In genomic region chr5:112179290-112179689, GRCh38 we compare ENCODE assay signal across 25 cellular contexts.
DNase-seq lines count a peak whose midpoint lies in the region; ATAC-seq, FAIRE-seq and TF ChIP-seq lines count a peak whose summit lies in the region.
"Had no signal": no experiment of that assay in that cellular context is flagged by ENCODE, and none has a peak within 500 bp of the region (broad histone marks: within the 10 kb centered on the region; RNA-seq: fewer than 3 reads in every experiment).

No MANE protein-coding gene starts in this region.

- FAIRE-seq in endothelial cell of umbilical vein (lab: Jason Lieb, UNC) = peak; percentile 26
- FAIRE-seq: H1 had no signal

- CTCF ChIA-PET in endothelial cell of umbilical vein (lab: Charles Lee) = interaction anchor here (0.8 to 1.9 kb wide), 4 partner anchors 10 to 313 kb away, joined by 3 to 13 read pairs (median 4); no protein-coding TSS in a partner anchor

- H3K9me1 ChIP-seq in endothelial cell of umbilical vein (replicated peaks; ENCODE audit: control insufficient read depth, extremely low read depth, insufficient read depth, low read length) = no peaks in the 10 kb centered on the region

- no peaks in the 10 kb centered on the region for H3K36me3 ChIP-seq in endothelial cell of umbilical vein (ENCODE audit: control insufficient read depth in 2 of 2, extremely low read depth in 1 of 2, insufficient read depth in 2 of 2, low read length in 2 of 2)
- no peaks in the 10 kb centered on the region for H3K36me3 ChIP-seq in transverse colon

- H3K27me3 ChIP-seq in endothelial cell of umbilical vein (ENCODE audit: control insufficient read depth in 2 of 2, insufficient read depth in 2 of 2, low read length in 2 of 2) (no peaks in the 10 kb centered on the region), transverse colon (no peaks in the 10 kb centered on the region)

- no peak overlapping the region for H3K9ac ChIP-seq in endothelial cell of umbilical vein (replicated peaks; ENCODE audit: extremely low read depth, insufficient read depth, low read length)
- H3K9ac ChIP-seq: KMS-11 had no signal

- TF ChIP-seq POLR2A in endothelial cell of umbilical vein (IDR thresholded peaks at IDR 0.05; ENCODE audit: low read depth, low read length) = no peak
- no peak for TF ChIP-seq POLR2A in transverse colon (IDR thresholded peaks at IDR 0.05)

- H3K27ac ChIP-seq in VCaP = no peak overlapping the region
- no peak overlapping the region for H3K27ac ChIP-seq in endothelial cell of umbilical vein (ENCODE audit: insufficient read depth, low read depth, low read length)
- no peak overlapping the region for H3K27ac ChIP-seq in transverse colon
- H3K27ac ChIP-seq: HL-60, KMS-11, RWPE1 had no signal

- TF ChIP-seq CTCF in VCaP (conservative IDR thresholded peaks at IDR 0.05) = peak; percentile 31; the same call in 1 of the 2 replicates
- no peak for TF ChIP-seq CTCF in endothelial cell of umbilical vein (IDR thresholded peaks at IDR 0.05; ENCODE audit: extremely low read depth in 1 of 2, insufficient read depth in 1 of 2, low read depth in 1 of 2, low read length in 2 of 2)
- peak; percentile 32 for TF ChIP-seq CTCF in retinal pigment epithelial cell (conservative IDR thresholded peaks at IDR 0.05; ENCODE audit: low read depth, low read length)
- TF ChIP-seq CTCF in transverse colon (IDR thresholded peaks at IDR 0.05) = no peak

- POLR2A ChIA-PET in endothelial cell of umbilical vein (lab: Charles Lee) = no interaction called here

- H3K4me3 ChIP-seq in endothelial cell of umbilical vein (replicated peaks in 1 of 3; ENCODE audit: insufficient read depth in 1 of 3, low read depth in 1 of 3, low read length in 3 of 3) (no peak overlapping the region), retinal pigment epithelial cell (ENCODE audit: low read length) (no peak overlapping the region), transverse colon (no peak overlapping the region)

- no peak overlapping the region for H3K4me2 ChIP-seq in endothelial cell of umbilical vein (ENCODE audit: insufficient read depth, low read length)
- H3K4me2 ChIP-seq: KMS-11 had no signal

- no peaks in the 10 kb centered on the region for H3K79me2 ChIP-seq in endothelial cell of umbilical vein (ENCODE audit: control insufficient read depth, insufficient read depth, low read length)

- DNase-seq in endothelial cell of umbilical vein (ENCODE audit: low read depth, low spot score) = no peak
- no peak for DNase-seq in retinal pigment epithelial cell (ENCODE audit: low read depth)
- DNase-seq in transverse colon = no peak
- no peak for DNase-seq in cerebellar nuclear complex (lab: John Stamatoyannopoulos, UW)
- DNase-seq: C1 segment of cervical spinal cord; CD8-positive, alpha-beta memory T cell; DMS79 treated with DMSO at 0.1 percent for 48 hours; NCI-H1048; NCI-H1417 treated with DMSO at 0.1 percent for 48 hours; NCI-H187; NCI-H2081 treated with DMSO at 0.1 percent for 48 hours; NCI-H2171; NCI-H226; NCI-H510A; NCI-H69; SHP77 had no signal

- 69 to 81% methylated on average over 1 of the region's 1 CpG for WGBS in transverse colon (ENCODE audit: low coverage in 1 of 2), 2 donors

- H3K9me3 ChIP-seq in endothelial cell of umbilical vein (replicated peaks; ENCODE audit: control insufficient read depth, insufficient read depth, low read length) (no peaks in the 10 kb centered on the region), transverse colon (no peaks in the 10 kb centered on the region)

- dilution Hi-C loops in endothelial cell of umbilical vein (cut with MboI; ENCODE audit: extremely low pct_ligation_motif_present, low sequenced_read_pairs) = no loop called here

- ATAC-seq in GM21619 (IDR thresholded peaks at IDR 0.05; ENCODE audit: unreplicated experiment) = no peak
- no peak for ATAC-seq in GM21447 (IDR thresholded peaks at IDR 0.05; ENCODE audit: unreplicated experiment)
- ATAC-seq: HCT116, Panc1 had no signal

- no TSS peak for BruUV-seq in endothelial cell of umbilical vein (replicated peaks; lab: Mats Ljungman, UMichigan)

- H2AFZ ChIP-seq in endothelial cell of umbilical vein (ENCODE audit: low read depth, low read length) = no peak overlapping the region

- H3K4me1 ChIP-seq in endothelial cell of umbilical vein (ENCODE audit: control insufficient read depth, extremely low read depth, insufficient read depth, low read length) (no peaks in the 10 kb centered on the region), transverse colon (peaks cover 0 to 4% (median 1%) of the 10 kb centered on the region in 4 donors)

- TF ChIP-seq EP300 in transverse colon (IDR thresholded peaks at IDR 0.05; ENCODE audit: low read depth) = no peak

- H4K20me1 ChIP-seq in endothelial cell of umbilical vein (replicated peaks; ENCODE audit: control insufficient read depth, extremely low read depth, insufficient read depth, low read length) = no peaks in the 10 kb centered on the region

- intact Hi-C loops in endothelial cell of umbilical vein (cut with micrococcal nuclease) = loop anchor here (5.0 kb wide), 1 partner anchor 578 kb away; no protein-coding TSS in a partner anchor
- intact Hi-C loops in transverse colon (cut with DNase I; ENCODE audit: low total_unique reads) = loop anchor here (10.0 kb wide), 1 partner anchor 236 kb away; the partner anchor contains the start of gene EPB41L4A

- in situ Hi-C loops in transverse colon (cut with MboI; ENCODE audit: low pct_ligation_motif_present in 1 of 4, low pct_unique_long_range_greater_than_20kb in 1 of 4, low sequenced_read_pairs in 3 of 4) = loop anchor here in 2 of 4 donors (10.0 to 25.0 kb wide), 2 partner anchors 246 to 358 kb away; no protein-coding TSS in a partner anchor

TF ChIP-seq in endothelial cell of umbilical vein, 7 proteins besides CTCF, POLR2A, EP300 and RAD21:
- no peak for TF ChIP-seq FOS (IDR thresholded peaks at IDR 0.05; ENCODE audit: borderline replicate concordance, insufficient read depth, low read length)

Comparison
In these comparisons a context has a peak if more than half of its experiments do, and no peak if none do; other contexts are left out.
1. CTCF ChIP-seq: peak in VCaP (single experiment) and retinal pigment epithelial cell (single experiment); none in endothelial cell of umbilical vein (0 of 2) and transverse colon (0 of 5).